Comparison of ENCODE assay signal across 1 cellular context in genomic region chr11:17760102-17761029, GRCh38.
TF ChIP-seq lines count a peak whose summit lies in the region.

No MANE protein-coding gene starts in this region.

TF ChIP-seq in HepG2, 621 proteins besides CTCF, POLR2A, EP300 and RAD21 (continued from another document and continues in another):
- TF ChIP-seq ZFP91 (CRISPR knock-in tag; IDR thresholded peaks at IDR 0.05; ENCODE audit: borderline replicate concordance) = peak; percentile 52; the same call in 1 of the 2 replicates
- TF ChIP-seq ZZZ3 (CRISPR knock-in tag; IDR thresholded peaks at IDR 0.05; ENCODE audit: borderline replicate concordance) = no peak
- no peak for TF ChIP-seq TFE3 (CRISPR knock-in tag; IDR thresholded peaks at IDR 0.05)
- TF ChIP-seq ATM (IDR thresholded peaks at IDR 0.05; ENCODE audit: borderline replicate concordance) = no peak
- no peak for TF ChIP-seq ZBTB14 (CRISPR knock-in tag; IDR thresholded peaks at IDR 0.05)
- TF ChIP-seq IRX3 (CRISPR knock-in tag; IDR thresholded peaks at IDR 0.05; ENCODE audit: borderline replicate concordance, low read depth) = no peak
- peak; percentile 31 to 56; a peak in 1 of 4 replicates for TF ChIP-seq HMGXB4 (CRISPR knock-in tag; IDR thresholded peaks at IDR 0.05; ENCODE audit: borderline replicate concordance in 1 of 2, low read depth in 1 of 2)
- TF ChIP-seq HDAC1 (CRISPR knock-in tag; IDR thresholded peaks at IDR 0.05) = 0 out of 2 replicates have a peak, but pooled peaks have one; percentile 21
- no peak for TF ChIP-seq PHF20 (CRISPR knock-in tag; IDR thresholded peaks at IDR 0.05)
- TF ChIP-seq ZNF614 (CRISPR knock-in tag; IDR thresholded peaks at IDR 0.05; ENCODE audit: borderline replicate concordance) = no peak
- TF ChIP-seq ZFAT (CRISPR knock-in tag; conservative IDR thresholded peaks at IDR 0.05) = no peak
- TF ChIP-seq HNF4G (IDR thresholded peaks at IDR 0.05; ENCODE audit: borderline replicate concordance, low read depth, low read length) = no peak
- TF ChIP-seq HNF4G (CRISPR knock-in tag; IDR thresholded peaks at IDR 0.05; ENCODE audit: borderline replicate concordance, low read depth) = no peak
- TF ChIP-seq FOSL2 (CRISPR knock-in tag; IDR thresholded peaks at IDR 0.05) = 0 out of 2 replicates have a peak, but pooled peaks have one; percentile 17
- no peak for TF ChIP-seq ISL2 (CRISPR knock-in tag; IDR thresholded peaks at IDR 0.05)
- no peak for TF ChIP-seq NFIC (IDR thresholded peaks at IDR 0.05; ENCODE audit: low read length)
- TF ChIP-seq ZFP1 (CRISPR knock-in tag; IDR thresholded peaks at IDR 0.05) = no peak
- TF ChIP-seq ZBTB42 (CRISPR knock-in tag; IDR thresholded peaks at IDR 0.05) = no peak
- no peak for TF ChIP-seq SMAD9 (CRISPR knock-in tag; IDR thresholded peaks at IDR 0.05)
- no peak for TF ChIP-seq ZNF629 (CRISPR knock-in tag; conservative IDR thresholded peaks at IDR 0.05)
- no peak for TF ChIP-seq CEBPG (CRISPR knock-in tag; IDR thresholded peaks at IDR 0.05)
- TF ChIP-seq PLRG1 (conservative IDR thresholded peaks at IDR 0.05) = no peak
- TF ChIP-seq MED13 (CRISPR knock-in tag; IDR thresholded peaks at IDR 0.05) = no peak
- TF ChIP-seq BCLAF1 (IDR thresholded peaks at IDR 0.05) = no peak
- TF ChIP-seq NR2F6 (IDR thresholded peaks at IDR 0.05) = no peak
- TF ChIP-seq NR2F6 (CRISPR knock-in tag; IDR thresholded peaks at IDR 0.05) = peak; percentile 56
- no peak for TF ChIP-seq LBX2 (CRISPR knock-in tag; IDR thresholded peaks at IDR 0.05; ENCODE audit: borderline replicate concordance)
- TF ChIP-seq SIX1 (CRISPR knock-in tag; IDR thresholded peaks at IDR 0.05; ENCODE audit: borderline replicate concordance) = no peak
- TF ChIP-seq ZNF543 (CRISPR knock-in tag; IDR thresholded peaks at IDR 0.05) = no peak
- TF ChIP-seq ZSCAN25 (CRISPR knock-in tag; IDR thresholded peaks at IDR 0.05) = no peak
- TF ChIP-seq ZNF318 (CRISPR knock-in tag; IDR thresholded peaks at IDR 0.05) = no peak
- TF ChIP-seq ZNF513 (CRISPR knock-in tag; conservative IDR thresholded peaks at IDR 0.05) = no peak
- no peak for TF ChIP-seq ONECUT2 (CRISPR knock-in tag; IDR thresholded peaks at IDR 0.05)
- TF ChIP-seq ZNF580 (CRISPR knock-in tag; IDR thresholded peaks at IDR 0.05; ENCODE audit: borderline replicate concordance, low read depth) = no peak
